In genomic region chr17:76388966-76389888, GRCh38 we compare ENCODE assay signal across 20 cellular contexts. TPM values are rescaled to one million over a fixed set of nuclear protein-coding genes. Genes with fewer than 3 reads are reported as not detected.
DNase-seq lines count a peak whose midpoint lies in the region; ATAC-seq and TF ChIP-seq lines count a peak whose summit lies in the region.
"Had no signal": no experiment of that assay in that cellular context is flagged by ENCODE, and none has a peak within 500 bp of the region (broad histone marks: within the 10 kb centered on the region; RNA-seq: fewer than 3 reads in every experiment).

No MANE protein-coding gene starts in this region.

- H3K4me3 ChIP-seq in CD8-positive, alpha-beta T cell (ENCODE audit: low read depth, low read length), result no peak overlapping the region
- H3K4me3 ChIP-seq in Karpas-422 (ENCODE audit: low read length) (no peak overlapping the region), iPS-18c (ENCODE audit: insufficient read depth, low read depth, low read length) (peak overlapping the region; percentile 10; the same call in 1 of the 2 replicates)
- H3K4me3 ChIP-seq: Peyer's patch, skin epidermis had no signal

- no peak overlapping the region for H3K9ac ChIP-seq in Karpas-422 (ENCODE audit: low read length)

- CTCF ChIA-PET in CD8-positive, alpha-beta T cell (lab: Charles Lee), result interaction anchor here (0.9 to 8.0 kb wide), 6 partner anchors 9 to 234 kb away, joined by 3 to 79 read pairs (median 13); partner anchors contain the start of gene PRPSAP1
- CTCF ChIA-PET in MCF 10A (lab: Yijun Ruan, JAX), result interaction anchor here (0.5 to 7.8 kb wide), 7 partner anchors 8 to 667 kb away, joined by 3 to 71 read pairs (median 4); no protein-coding TSS in a partner anchor

- no peak overlapping the region for H3K4me2 ChIP-seq in Karpas-422 (ENCODE audit: low read depth, low read length, poor library complexity, severe bottlenecking)

- no peak overlapping the region for H2AFZ ChIP-seq in Karpas-422 (ENCODE audit: low read length)

- H3K27ac Mint-ChIP-seq in CD8-positive, alpha-beta T cell, result peak overlapping the region; percentile 80
- H3K27ac Mint-ChIP-seq in MCF 10A (ENCODE audit: low read depth, unreplicated experiment), result no peak overlapping the region
- H3K27ac Mint-ChIP-seq in activated T-helper 1 cell treated with anti-CD3 and anti-CD28 coated beads, Interleukin-12 subunit alpha, Interleukin-12 subunit beta, Interleukin-2, Interleukin-4 antibody, amounts not matched to agents 30 ng/mL and 10 ng/mL and 1 ng/mL, durations not matched to agents 14 hours and 24 hours and 36 hours, result no peak overlapping the region
- H3K27ac Mint-ChIP-seq: B cell, mesothelial cell of epicardium, type B pancreatic cell had no signal

- H3K27ac ChIP-seq in CD8-positive, alpha-beta T cell (ENCODE audit: low read depth, low read length), result no peak overlapping the region
- no peak overlapping the region for H3K27ac ChIP-seq in Karpas-422 (ENCODE audit: low read length)
- H3K27ac ChIP-seq: Peyer's patch, skin epidermis had no signal

- intact Hi-C loops in CD8-positive, alpha-beta T cell (cut with DNase I, micrococcal nuclease), result loop anchor here in 1 of 2 experiments (10.0 kb wide), 1 partner anchor 284 kb away; the partner anchor contains the start of gene EXOC7
- intact Hi-C loops in MCF 10A (cut with micrococcal nuclease), result no loop called here
- intact Hi-C loops in activated T-helper 1 cell treated with anti-CD3 and anti-CD28 coated beads, Interleukin-12 subunit alpha, Interleukin-12 subunit beta, Interleukin-2, Interleukin-4 antibody, amounts not matched to agents 30 ng/mL and 10 ng/mL and 1 ng/mL, durations not matched to agents 14 hours and 24 hours and 36 hours (cut with micrococcal nuclease), result loop anchor here (10.0 kb wide), 1 partner anchor 284 kb away; the partner anchor contains the start of gene EXOC7

- no peaks in the 10 kb centered on the region for H3K9me2 ChIP-seq in Karpas-422 (replicated peaks; ENCODE audit: insufficient read depth, low read length)

- H3K9me3 ChIP-seq in CD8-positive, alpha-beta T cell (ENCODE audit: low read length), result no peaks in the 10 kb centered on the region
- H3K9me3 ChIP-seq in Karpas-422 (ENCODE audit: low read length) (no peaks in the 10 kb centered on the region), iPS-18c (ENCODE audit: control insufficient read depth, insufficient read depth, low read length) (no peaks in the 10 kb centered on the region)
- H3K9me3 ChIP-seq: Peyer's patch had no signal

- peaks cover 19% of the 10 kb centered on the region for H3K4me1 ChIP-seq in CD8-positive, alpha-beta T cell (ENCODE audit: insufficient read depth, low read length)
- peaks cover 16% of the 10 kb centered on the region for H3K4me1 ChIP-seq in Karpas-422 (ENCODE audit: low read length)

- BruUV-seq in MCF 10A (replicated peaks; lab: Mats Ljungman, UMichigan), result TSS peak; percentile 25

- H3K4me3 Mint-ChIP-seq in CD8-positive, alpha-beta T cell, result no peak overlapping the region
- H3K4me3 Mint-ChIP-seq in MCF 10A (ENCODE audit: unreplicated experiment), result no peak overlapping the region
- no peak overlapping the region for H3K4me3 Mint-ChIP-seq in activated T-helper 1 cell treated with anti-CD3 and anti-CD28 coated beads, Interleukin-12 subunit alpha, Interleukin-12 subunit beta, Interleukin-2, Interleukin-4 antibody, amounts not matched to agents 30 ng/mL and 10 ng/mL and 1 ng/mL, durations not matched to agents 14 hours and 24 hours and 36 hours
- H3K4me3 Mint-ChIP-seq: B cell, mesothelial cell of epicardium, type B pancreatic cell had no signal

- H3K27me3 Mint-ChIP-seq in CD8-positive, alpha-beta T cell (ENCODE audit: low read depth), result no peaks in the 10 kb centered on the region
- no peaks in the 10 kb centered on the region for H3K27me3 Mint-ChIP-seq in MCF 10A (ENCODE audit: insufficient read depth, unreplicated experiment)
- peaks cover 5% of the 10 kb centered on the region for H3K27me3 Mint-ChIP-seq in activated T-helper 1 cell treated with anti-CD3 and anti-CD28 coated beads, Interleukin-12 subunit alpha, Interleukin-12 subunit beta, Interleukin-2, Interleukin-4 antibody, amounts not matched to agents 30 ng/mL and 10 ng/mL and 1 ng/mL, durations not matched to agents 14 hours and 24 hours and 36 hours (ENCODE audit: insufficient read depth)
- H3K27me3 Mint-ChIP-seq: B cell, type B pancreatic cell had no signal

- no peak for ATAC-seq in CD8-positive, alpha-beta T cell

- no peak for TF ChIP-seq CTCF in CD8-positive, alpha-beta T cell (IDR thresholded peaks at IDR 0.05)
- TF ChIP-seq CTCF in MCF 10A (IDR thresholded peaks at IDR 0.05; ENCODE audit: unreplicated experiment), result no peak

- H3K79me2 ChIP-seq in Karpas-422 (ENCODE audit: low read length), result no peaks in the 10 kb centered on the region

- H3K27me3 ChIP-seq in CD8-positive, alpha-beta T cell (ENCODE audit: insufficient read depth, low read length), result no peaks in the 10 kb centered on the region
- no peaks in the 10 kb centered on the region for H3K27me3 ChIP-seq in Karpas-422 (ENCODE audit: low read length)
- H3K27me3 ChIP-seq: Peyer's patch had no signal

- peaks cover 3% of the 10 kb centered on the region for H3K36me3 ChIP-seq in CD8-positive, alpha-beta T cell (ENCODE audit: insufficient read depth, low read length)
- H3K36me3 ChIP-seq in Karpas-422 (ENCODE audit: insufficient read depth, low read length), result no peaks in the 10 kb centered on the region

- no peaks in the 10 kb centered on the region for H3K9me3 Mint-ChIP-seq in CD8-positive, alpha-beta T cell
- no peaks in the 10 kb centered on the region for H3K9me3 Mint-ChIP-seq in MCF 10A (ENCODE audit: unreplicated experiment)
- no peaks in the 10 kb centered on the region for H3K9me3 Mint-ChIP-seq in activated T-helper 1 cell treated with anti-CD3 and anti-CD28 coated beads, Interleukin-12 subunit alpha, Interleukin-12 subunit beta, Interleukin-2, Interleukin-4 antibody, amounts not matched to agents 30 ng/mL and 10 ng/mL and 1 ng/mL, durations not matched to agents 14 hours and 24 hours and 36 hours
- H3K9me3 Mint-ChIP-seq: mesothelial cell of epicardium, type B pancreatic cell had no signal

- POLR2A ChIA-PET in CD8-positive, alpha-beta T cell (lab: Charles Lee), result no interaction called here
- POLR2A ChIA-PET in MCF 10A (lab: Yijun Ruan, JAX), result no interaction called here

- no peak for DNase-seq in CD8-positive, alpha-beta T cell
- peak; percentile 41 for DNase-seq in Karpas-422
- DNase-seq in MCF 10A (ENCODE audit: unreplicated experiment), result no peak
- DNase-seq in activated T-helper 1 cell treated with anti-CD3 and anti-CD28 coated beads, Interleukin-12 subunit alpha, Interleukin-12 subunit beta, Interleukin-2, Interleukin-4 antibody, amounts not matched to agents 30 ng/mL and 10 ng/mL and 1 ng/mL, durations not matched to agents 14 hours and 24 hours and 36 hours (ENCODE audit: low spot score), result no peak
- no peak for DNase-seq in stimulated activated CD4-positive, alpha-beta T cell treated with anti-CD3 and anti-CD28 coated beads, Interleukin-12 subunit alpha, Interleukin-12 subunit beta, amount 100 ng/mL, for 4 hours
- no peak for DNase-seq in dedifferentiated amniotic fluid mesenchymal stem cell (ENCODE audit: extremely low spot score)
- no peak for DNase-seq in activated effector memory CD4-positive, alpha-beta T cell treated with Interleukin-2 at 50 U/mL for 16 hours
- DNase-seq: activated naive CD4-positive, alpha-beta T cell treated with Interleukin-2 at 50 U/mL for 16 hours; head of caudate nucleus; kidney glomerular epithelial cell; NCI-H187 treated with DMSO at 0.1 percent for 48 hours; NCI-H510A treated with DMSO at 0.1 percent for 48 hours; occipital lobe; stimulated activated naive CD4-positive, alpha-beta T cell had no signal

- H4K20me1 ChIP-seq in Karpas-422 (ENCODE audit: insufficient read depth, low read depth, low read length), result peaks cover 5% of the 10 kb centered on the region; the same call in 1 of the 2 replicates

- peaks cover 6% of the 10 kb centered on the region for H3K4me1 Mint-ChIP-seq in CD8-positive, alpha-beta T cell (ENCODE audit: low read depth)
- peaks cover 3% of the 10 kb centered on the region for H3K4me1 Mint-ChIP-seq in MCF 10A (ENCODE audit: insufficient read depth, unreplicated experiment)
- H3K4me1 Mint-ChIP-seq in activated T-helper 1 cell treated with anti-CD3 and anti-CD28 coated beads, Interleukin-12 subunit alpha, Interleukin-12 subunit beta, Interleukin-2, Interleukin-4 antibody, amounts not matched to agents 30 ng/mL and 10 ng/mL and 1 ng/mL, durations not matched to agents 14 hours and 24 hours and 36 hours (ENCODE audit: low read depth), result no peaks in the 10 kb centered on the region

- H3K36me3 Mint-ChIP-seq in CD8-positive, alpha-beta T cell, result peaks cover 26% of the 10 kb centered on the region
- peaks cover 32% of the 10 kb centered on the region for H3K36me3 Mint-ChIP-seq in MCF 10A (ENCODE audit: insufficient read depth, unreplicated experiment)
- peaks cover 13% of the 10 kb centered on the region for H3K36me3 Mint-ChIP-seq in activated T-helper 1 cell treated with anti-CD3 and anti-CD28 coated beads, Interleukin-12 subunit alpha, Interleukin-12 subunit beta, Interleukin-2, Interleukin-4 antibody, amounts not matched to agents 30 ng/mL and 10 ng/mL and 1 ng/mL, durations not matched to agents 14 hours and 24 hours and 36 hours (ENCODE audit: low read depth)

RNA-seq across cellular contexts. Expression of gene SPHK1, which starts 4.8 kb away (rescaled TPM):
- 1 to 10 TPM; 2.0 to 2.6 TPM for total RNA-seq in CD8-positive, alpha-beta T cell
- total RNA-seq in Karpas-422 (2014; rRNA removed; shearing (Covaris generic); ENCODE audit: low replicate concordance), result 0.67 and 3.9 TPM in 2 replicates
- 7.1 and 12.6 TPM in 2 replicates for total RNA-seq in MCF 10A (2022)
- total RNA-seq in activated T-helper 1 cell treated with anti-CD3 and anti-CD28 coated beads, Interleukin-12 subunit alpha, Interleukin-12 subunit beta, Interleukin-2, Interleukin-4 antibody, amounts not matched to agents 30 ng/mL and 10 ng/mL and 1 ng/mL, durations not matched to agents 14 hours and 24 hours and 36 hours, result 16.5 and 17.8 TPM in 2 replicates

RNA-seq across cellular contexts. Expression of gene PRPSAP1, which starts 35.5 kb away (rescaled TPM):
- total RNA-seq in CD8-positive, alpha-beta T cell, result 10 to 100 TPM; 10.5 to 12.5 TPM
- total RNA-seq in Karpas-422 (2014; rRNA removed; shearing (Covaris generic); ENCODE audit: low replicate concordance), result 27.6 and 41.1 TPM in 2 replicates
- 25.9 and 42.3 TPM in 2 replicates for total RNA-seq in MCF 10A (2022)
- 41.2 and 44.0 TPM in 2 replicates for total RNA-seq in activated T-helper 1 cell treated with anti-CD3 and anti-CD28 coated beads, Interleukin-12 subunit alpha, Interleukin-12 subunit beta, Interleukin-2, Interleukin-4 antibody, amounts not matched to agents 30 ng/mL and 10 ng/mL and 1 ng/mL, durations not matched to agents 14 hours and 24 hours and 36 hours
